ENCODE assay signal across 8 cellular contexts in genomic region chr1:57850572-57850971, GRCh38.
"Had no signal": no experiment of that assay in that cellular context is flagged by ENCODE, and none has a peak within 500 bp of the region (broad histone marks: within the 10 kb centered on the region; RNA-seq: fewer than 3 reads in every experiment).

No MANE protein-coding gene starts in this region.

- H3K27ac ChIP-seq: GM23248, HL-60 had no signal

- DNase-seq: GM23248, H9, HCEC 1CT had no signal

- H3K36me3 Mint-ChIP-seq: IgD-negative memory B cell had no signal

- FAIRE-seq: H1, H54, HepG2 had no signal

- H3K4me1 Mint-ChIP-seq: IgD-negative memory B cell had no signal

- H3K4me3 Mint-ChIP-seq: H9, IgD-negative memory B cell had no signal

- H3K4me3 ChIP-seq: GM23248 had no signal

- H2AFZ ChIP-seq: GM23248 had no signal

- H3K9me3 Mint-ChIP-seq: H9 had no signal

- H3K9ac ChIP-seq: GM23248 had no signal

- ATAC-seq: HepG2 had no signal
